17 cellular contexts compared by ENCODE assay signal in genomic region chr20:49578436-49578835, GRCh38. TPM values are rescaled to one million over a fixed set of nuclear protein-coding genes. Genes with fewer than 3 reads are reported as not detected.
DNase-seq lines count a peak whose midpoint lies in the region; ATAC-seq and TF ChIP-seq lines count a peak whose summit lies in the region.
"Had no signal": no experiment of that assay in that cellular context is flagged by ENCODE, and none has a peak within 500 bp of the region (broad histone marks: within the 10 kb centered on the region; RNA-seq: fewer than 3 reads in every experiment).

No MANE protein-coding gene starts in this region.

- intact Hi-C loops in cardiac septum (cut with DNase I) = no loop called here
- intact Hi-C loops in Right ventricle myocardium superior (cut with DNase I) = no loop called here
- intact Hi-C loops in posterior vena cava (cut with DNase I) = no loop called here
- intact Hi-C loops in aorta (cut with DNase I) = no loop called here

- no peaks in the 10 kb centered on the region for H3K36me3 ChIP-seq in aorta (ENCODE audit: control insufficient read depth in 1 of 2, insufficient read depth in 2 of 2, low read length in 1 of 2)
- H3K36me3 ChIP-seq: HAP-1 had no signal

- DNase-seq in cardiac septum (ENCODE audit: low spot score) (peak; percentile 47), Right ventricle myocardium superior (no peak), coronary artery (ENCODE audit: low spot score) (peak; percentile 61), posterior vena cava (ENCODE audit: low spot score) (peak; percentile 35), aorta (no peak), occipital lobe (lab: John Stamatoyannopoulos, UW) (no peak)
- DNase-seq: C1 segment of cervical spinal cord, DMS 273 treated with DMSO at 0.1 percent for 48 hours, GDM1, NCI-H1417 treated with DMSO at 0.1 percent for 48 hours, NCI-H2081, NCI-H510A, PC-9 had no signal

- no peaks in the 10 kb centered on the region for H3K27me3 ChIP-seq in aorta (ENCODE audit: control insufficient read depth in 1 of 2, insufficient read depth in 2 of 2, low read length in 1 of 2)

- peaks cover 0 to 2% of the 10 kb centered on the region in 2 donors for H3K4me1 ChIP-seq in aorta (ENCODE audit: control insufficient read depth in 1 of 2, insufficient read depth in 2 of 2, low read length in 2 of 2)
- H3K4me1 ChIP-seq: HAP-1 had no signal

- no peak for ATAC-seq in Right ventricle myocardium superior (ENCODE audit: poor library complexity)
- ATAC-seq in aorta (ENCODE audit: low FRiP score) = no peak
- no peak for ATAC-seq in GM18873 (IDR thresholded peaks at IDR 0.05; ENCODE audit: low FRiP score, unreplicated experiment)
- ATAC-seq: GM12878 had no signal

- no peak for TF ChIP-seq CTCF in coronary artery (IDR thresholded peaks at IDR 0.05)

- no peaks in the 10 kb centered on the region for H3K9me3 ChIP-seq in aorta (ENCODE audit: control insufficient read depth, low read length)
- H3K9me3 ChIP-seq: HAP-1 had no signal

- H3K4me3 ChIP-seq in coronary artery = no peak overlapping the region
- no peak overlapping the region for H3K4me3 ChIP-seq in aorta (ENCODE audit: low read length in 2 of 2)
- H3K4me3 ChIP-seq: GM12878, HAP-1, PC-9 had no signal

- peak overlapping the region; percentile 81 to 95 for H3K27ac ChIP-seq in coronary artery
- peak overlapping the region; percentile 58 to 75 for H3K27ac ChIP-seq in aorta (ENCODE audit: low read depth in 1 of 2, low read length in 2 of 2)
- H3K27ac ChIP-seq: HL-60, PC-9 had no signal

- WGBS in aorta, 2 donors = 80 to 88% methylated on average over 4 of the region's 4 CpGs

RNA-seq across cellular contexts. Expression of gene PTGIS, which starts 10.5 kb away (rescaled TPM):
- total RNA-seq in cardiac septum (37.6 TPM), Right ventricle myocardium superior (26.9 TPM), posterior vena cava (100 to 1,000 TPM; 359 to 447 TPM), aorta (100 to 1,000 TPM; 351 to 637 TPM), occipital lobe (10.8 TPM)
- polyA plus RNA-seq in aorta = 100 to 1,000 TPM in 1 of 2 donors, 10 to 100 TPM in 1; 53.6 to 115 TPM
- polyA plus RNA-seq: GM12878 had no signal

Comparison
In these comparisons a context has a peak if more than half of its experiments do, and no peak if none do; other contexts are left out.
1. DNase-seq: peak in cardiac septum (single experiment), coronary artery (single experiment) and posterior vena cava (single experiment); none in Right ventricle myocardium superior (single experiment), aorta (0 of 2) and occipital lobe (single experiment).